ENCODE assay signal across 22 cellular contexts in genomic region chr20:17443326-17443858, GRCh38.
"Had no signal": no experiment of that assay in that cellular context is flagged by ENCODE, and none has a peak within 500 bp of the region (broad histone marks: within the 10 kb centered on the region; RNA-seq: fewer than 3 reads in every experiment).

No MANE protein-coding gene starts in this region.

- H3K4me3 ChIP-seq: dorsolateral prefrontal cortex, gastroesophageal sphincter, lung, spleen, tibial artery, upper lobe of left lung, uterus had no signal

- H3K9me3 Mint-ChIP-seq: natural killer cell treated with Interleukin-12 subunit alpha and Interleukin-12 subunit beta and Interleukin-15 and Interleukin-18, amount 100 ng/mL, for 72 hours; stimulated activated memory B cell treated with anti-CD40 and anti-IgM and Interleukin-4, amounts not matched to agents 10 μg/mL and 1 μg/mL and 100 μg/mL, for 72 hours had no signal

- H3K27me3 ChIP-seq: upper lobe of left lung, uterus had no signal

- DNase-seq: cortex of kidney; effector CD8-positive, alpha-beta T cell; hippocampal formation; left colon; left ventricle myocardium superior; mesenchymal stem cell; midbrain; spleen; stimulated activated CD4-positive, alpha-beta T cell treated with anti-CD3 and anti-CD28 coated beads, Interleukin-15, amount 100 ng/mL, for 24 hours; stimulated activated CD4-positive, alpha-beta T cell treated with anti-CD3 and anti-CD28 coated beads, Interleukin-1b, Interleukin-23, amount 100 ng/mL, for 48 hours; stimulated activated CD4-positive, alpha-beta T cell treated with anti-CD3 and anti-CD28 coated beads, Interleukin-4, amount 100 ng/mL, for 24 hours; tibial artery; upper lobe of left lung; uterus had no signal

- H3K4me1 ChIP-seq: gastroesophageal sphincter, spleen, tibial artery, upper lobe of left lung, uterus had no signal

- H3K36me3 ChIP-seq: gastroesophageal sphincter, spleen, tibial artery, upper lobe of left lung, uterus had no signal

- ATAC-seq: esophagus mucosa; gastroesophageal sphincter; left colon; left ventricle myocardium superior; natural killer cell treated with Interleukin-12 subunit alpha and Interleukin-12 subunit beta and Interleukin-15 and Interleukin-18, amount 100 ng/mL, for 72 hours; sciatic nerve; stimulated activated memory B cell treated with anti-CD40 and anti-IgM and Interleukin-4, amounts not matched to agents 10 μg/mL and 1 μg/mL and 100 μg/mL, for 72 hours had no signal

- H3K4me3 Mint-ChIP-seq: natural killer cell treated with Interleukin-12 subunit alpha and Interleukin-12 subunit beta and Interleukin-15 and Interleukin-18, amount 100 ng/mL, for 72 hours; stimulated activated memory B cell treated with anti-CD40 and anti-IgM and Interleukin-4, amounts not matched to agents 10 μg/mL and 1 μg/mL and 100 μg/mL, for 72 hours; stimulated activated naive CD8-positive, alpha-beta T cell treated with anti-CD3 and anti-CD28 coated beads, Interleukin-15, Interleukin-2, amounts not matched to agents 100 ng/mL and 50 ng/mL, for 24 hours had no signal

- H3K36me3 Mint-ChIP-seq: natural killer cell treated with Interleukin-12 subunit alpha and Interleukin-12 subunit beta and Interleukin-15 and Interleukin-18, amount 100 ng/mL, for 72 hours; stimulated activated memory B cell treated with anti-CD40 and anti-IgM and Interleukin-4, amounts not matched to agents 10 μg/mL and 1 μg/mL and 100 μg/mL, for 72 hours had no signal

- H3K27ac Mint-ChIP-seq: natural killer cell treated with Interleukin-12 subunit alpha and Interleukin-12 subunit beta and Interleukin-15 and Interleukin-18, amount 100 ng/mL, for 72 hours; stimulated activated memory B cell treated with anti-CD40 and anti-IgM and Interleukin-4, amounts not matched to agents 10 μg/mL and 1 μg/mL and 100 μg/mL, for 72 hours; stimulated activated naive CD8-positive, alpha-beta T cell treated with anti-CD3 and anti-CD28 coated beads, Interleukin-15, Interleukin-2, amounts not matched to agents 100 ng/mL and 50 ng/mL, for 24 hours had no signal

- H3K9me3 ChIP-seq: upper lobe of left lung, uterus had no signal

- H3K27ac ChIP-seq: dorsolateral prefrontal cortex, gastroesophageal sphincter, spleen, tibial artery, upper lobe of left lung, uterus had no signal

- H3K4me1 Mint-ChIP-seq: stimulated activated memory B cell treated with anti-CD40 and anti-IgM and Interleukin-4, amounts not matched to agents 10 μg/mL and 1 μg/mL and 100 μg/mL, for 72 hours had no signal
